ENCODE assay signal across 1 cellular context in the genomic region with DNA sequence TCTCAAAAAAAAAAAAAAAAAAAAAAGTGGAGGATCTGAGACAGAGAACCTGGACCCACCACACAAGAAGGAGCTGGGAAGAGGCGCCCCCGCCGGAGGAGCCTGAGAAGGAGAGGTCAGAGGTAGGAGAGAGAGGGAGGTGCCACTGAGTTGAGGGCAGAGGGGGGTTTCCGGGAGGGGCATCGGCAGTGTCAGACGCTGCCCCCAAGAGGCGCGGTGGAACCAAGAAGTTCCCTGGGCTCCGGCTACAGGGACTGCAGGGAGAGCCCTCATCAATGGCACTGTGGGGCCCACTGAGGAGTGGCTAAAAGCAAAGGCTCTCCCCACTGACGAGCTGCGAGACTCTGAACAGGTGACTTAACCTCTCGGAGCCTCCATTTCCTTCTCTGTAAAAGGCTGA.
TF ChIP-seq lines count a peak whose summit lies in the region.

No MANE protein-coding gene starts in this region.

TF ChIP-seq in HCT116, 20 proteins besides CTCF, POLR2A, EP300 and RAD21:
- TF ChIP-seq CEBPB (IDR thresholded peaks at IDR 0.05; ENCODE audit: low read depth) (no peak), FOSL1 (IDR thresholded peaks at IDR 0.05; ENCODE audit: low read depth) (no peak), SRF (IDR thresholded peaks at IDR 0.05; ENCODE audit: low read depth) (no peak), EZH2 (IDR thresholded peaks at IDR 0.05) (no peak)
